Comparison of ENCODE assay signal across 14 cellular contexts in genomic region chr10:59621771-59622170, GRCh38.
"Had no signal": no experiment of that assay in that cellular context is flagged by ENCODE, and none has a peak within 500 bp of the region (broad histone marks: within the 10 kb centered on the region; RNA-seq: fewer than 3 reads in every experiment).

No MANE protein-coding gene starts in this region.

- FAIRE-seq: endometrium, frontal cortex, kidney had no signal

- H3K4me3 ChIP-seq: colonic mucosa, esophagus squamous epithelium, gastroesophageal sphincter, heart left ventricle, hepatocyte, left lung, lower lobe of right lung had no signal

- H3K9me3 ChIP-seq: colonic mucosa, esophagus squamous epithelium, gastroesophageal sphincter, left lung, lower lobe of right lung had no signal

- H3K27ac ChIP-seq: colonic mucosa, epithelial cell of prostate, esophagus squamous epithelium, gastroesophageal sphincter, hepatocyte, left lung, lower lobe of right lung had no signal

- H3K79me2 ChIP-seq: hepatocyte had no signal

- DNase-seq: cortex of kidney; effector CD8-positive, alpha-beta T cell; esophagus squamous epithelium; kidney had no signal

- ATAC-seq: effector memory CD8-positive, alpha-beta T cell; gastroesophageal sphincter had no signal

- H3K27me3 ChIP-seq: colonic mucosa, esophagus squamous epithelium, gastroesophageal sphincter, heart left ventricle, hepatocyte, left lung had no signal

- H2AFZ ChIP-seq: hepatocyte had no signal

- H3K4me2 ChIP-seq: hepatocyte had no signal

- H3K36me3 ChIP-seq: colonic mucosa, esophagus squamous epithelium, gastroesophageal sphincter, heart left ventricle, left lung, lower lobe of right lung had no signal

- H3K4me1 ChIP-seq: left lung, lower lobe of right lung had no signal
